Comparison of ENCODE assay signal across 15 cellular contexts in genomic region chr4:69860007-69860406, GRCh38. TPM values are rescaled to one million over a fixed set of nuclear protein-coding genes. Genes with fewer than 3 reads are reported as not detected.
DNase-seq lines count a peak whose midpoint lies in the region; ATAC-seq and TF ChIP-seq lines count a peak whose summit lies in the region.
"Had no signal": no experiment of that assay in that cellular context is flagged by ENCODE, and none has a peak within 500 bp of the region (broad histone marks: within the 10 kb centered on the region; RNA-seq: fewer than 3 reads in every experiment).

A gene with protein sequence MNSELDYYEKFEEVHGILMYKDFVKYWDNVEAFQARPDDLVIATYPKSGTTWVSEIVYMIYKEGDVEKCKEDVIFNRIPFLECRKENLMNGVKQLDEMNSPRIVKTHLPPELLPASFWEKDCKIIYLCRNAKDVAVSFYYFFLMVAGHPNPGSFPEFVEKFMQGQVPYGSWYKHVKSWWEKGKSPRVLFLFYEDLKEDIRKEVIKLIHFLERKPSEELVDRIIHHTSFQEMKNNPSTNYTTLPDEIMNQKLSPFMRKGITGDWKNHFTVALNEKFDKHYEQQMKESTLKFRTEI (minus strand): TSS chr4:69860145. CDS start chr4:69857644, 2,501 bp downstream.

- no peak within 1 kb of the TSS for H3K4me2 ChIP-seq in GM23338

- DNase-seq in GM23338 (ENCODE audit: low spot score) (peak; percentile 2), fibroblast of gingiva (ENCODE audit: low read depth) (peak; percentile 29), mesothelial cell of epicardium (ENCODE audit: low spot score in 2 of 2, unreplicated experiment in 2 of 2) (no peak), T-cell (no peak), NCI-H2081 treated with DMSO at 0.1 percent for 48 hours (lab: John Stamatoyannopoulos, UW) (no peak)
- DNase-seq in natural killer cell treated with Interleukin-12 subunit alpha and Interleukin-12 subunit beta and Interleukin-15 and Interleukin-18, amount 100 ng/mL, for 72 hours (ENCODE audit: low spot score): no peak
- DNase-seq: Caco-2, NCI-H187 treated with DMSO at 0.1 percent for 48 hours had no signal

- CTCF ChIA-PET in T-cell (lab: Charles Lee): no interaction called here

- H3K4me3 Mint-ChIP-seq in GM23338 (no peak within 1 kb of the TSS), mesothelial cell of epicardium (no peak within 1 kb of the TSS), T-cell (no peak within 1 kb of the TSS)
- no peak within 1 kb of the TSS for H3K4me3 Mint-ChIP-seq in natural killer cell treated with Interleukin-12 subunit alpha and Interleukin-12 subunit beta and Interleukin-15 and Interleukin-18, amount 100 ng/mL, for 72 hours

- H3F3A ChIP-seq in GM23338 (replicated peaks; ENCODE audit: low read depth): no peaks in the 10 kb centered on the region

- no peaks in the 10 kb centered on the region for H3K4me1 ChIP-seq in GM23338 (ENCODE audit: insufficient read depth)

- H3K36me3 ChIP-seq in GM23338 (ENCODE audit: insufficient read depth): no peaks in the 10 kb centered on the region
- H3K36me3 ChIP-seq: cardiac muscle cell, neutrophil had no signal

- H3K4me1 Mint-ChIP-seq in GM23338: no peaks in the 10 kb centered on the region
- H3K4me1 Mint-ChIP-seq in mesothelial cell of epicardium: peaks cover 12% of the 10 kb centered on the region
- no peaks in the 10 kb centered on the region for H3K4me1 Mint-ChIP-seq in T-cell
- no peaks in the 10 kb centered on the region for H3K4me1 Mint-ChIP-seq in natural killer cell treated with Interleukin-12 subunit alpha and Interleukin-12 subunit beta and Interleukin-15 and Interleukin-18, amount 100 ng/mL, for 72 hours (ENCODE audit: low read depth in 2 of 2)

- H3K9me2 ChIP-seq in GM23338 (ENCODE audit: insufficient read depth): no peaks in the 10 kb centered on the region

- ATAC-seq in GM23338: no peak
- peak; percentile 66 for ATAC-seq in SK-N-SH treated with all-trans-retinoic acid at 6 μM for 48 hours
- no peak for ATAC-seq in T-cell (replicated peaks in 1 of 4)
- no peak for ATAC-seq in HG02798 (IDR thresholded peaks at IDR 0.05; ENCODE audit: poor library complexity, unreplicated experiment)
- ATAC-seq in natural killer cell treated with Interleukin-12 subunit alpha and Interleukin-12 subunit beta and Interleukin-15 and Interleukin-18, amount 100 ng/mL, for 72 hours: no peak

- no peak within 1 kb of the TSS for H3K27ac ChIP-seq in GM23338 (ENCODE audit: low read depth)
- H3K27ac ChIP-seq: cardiac muscle cell, neutrophil had no signal

- H3K79me2 ChIP-seq in GM23338 (replicated peaks; ENCODE audit: insufficient read depth): no peaks in the 10 kb centered on the region

- H3K27ac Mint-ChIP-seq in GM23338: no peak within 1 kb of the TSS
- no peak within 1 kb of the TSS for H3K27ac Mint-ChIP-seq in mesothelial cell of epicardium
- no peak within 1 kb of the TSS for H3K27ac Mint-ChIP-seq in T-cell
- H3K27ac Mint-ChIP-seq in natural killer cell treated with Interleukin-12 subunit alpha and Interleukin-12 subunit beta and Interleukin-15 and Interleukin-18, amount 100 ng/mL, for 72 hours: no peak within 1 kb of the TSS

- peak within 1 kb of the TSS; percentile 19; the same call in 1 of the 2 replicates for H2AFZ ChIP-seq in GM23338

- POLR2A ChIA-PET in T-cell (lab: Charles Lee): no interaction called here

- H4K20me1 ChIP-seq in GM23338 (replicated peaks; ENCODE audit: insufficient read depth): no peaks in the 10 kb centered on the region

- no peaks in the 10 kb centered on the region for H3K27me3 Mint-ChIP-seq in GM23338 (ENCODE audit: insufficient read depth, low read depth, poor library complexity)
- H3K27me3 Mint-ChIP-seq in mesothelial cell of epicardium (ENCODE audit: low read depth): no peaks in the 10 kb centered on the region
- no peaks in the 10 kb centered on the region for H3K27me3 Mint-ChIP-seq in T-cell
- H3K27me3 Mint-ChIP-seq in natural killer cell treated with Interleukin-12 subunit alpha and Interleukin-12 subunit beta and Interleukin-15 and Interleukin-18, amount 100 ng/mL, for 72 hours: no peaks in the 10 kb centered on the region

- H3K9me3 Mint-ChIP-seq in GM23338 (no peaks in the 10 kb centered on the region), mesothelial cell of epicardium (peaks cover 6% of the 10 kb centered on the region), T-cell (no peaks in the 10 kb centered on the region)
- no peaks in the 10 kb centered on the region for H3K9me3 Mint-ChIP-seq in natural killer cell treated with Interleukin-12 subunit alpha and Interleukin-12 subunit beta and Interleukin-15 and Interleukin-18, amount 100 ng/mL, for 72 hours

- no peak within 1 kb of the TSS for H3K4me3 ChIP-seq in GM23338
- H3K4me3 ChIP-seq: cardiac muscle cell had no signal

- H3K36me3 Mint-ChIP-seq in GM23338 (ENCODE audit: low read depth) (no peaks in the 10 kb centered on the region), mesothelial cell of epicardium (peaks cover 4% of the 10 kb centered on the region), T-cell (no peaks in the 10 kb centered on the region)
- H3K36me3 Mint-ChIP-seq in natural killer cell treated with Interleukin-12 subunit alpha and Interleukin-12 subunit beta and Interleukin-15 and Interleukin-18, amount 100 ng/mL, for 72 hours: no peaks in the 10 kb centered on the region

- no peaks in the 10 kb centered on the region for H3K27me3 ChIP-seq in GM23338 (ENCODE audit: insufficient read depth)
- H3K27me3 ChIP-seq: cardiac muscle cell, neutrophil had no signal

- TF ChIP-seq CTCF in GM23338 (conservative IDR thresholded peaks at IDR 0.05; ENCODE audit: low read depth in 2 of 2): no peak
- TF ChIP-seq CTCF in mesothelial cell of epicardium (IDR thresholded peaks at IDR 0.05; ENCODE audit: unreplicated experiment): no peak

TF ChIP-seq in GM23338, 12 proteins besides CTCF, POLR2A, EP300 and RAD21 (continues in another document):
- TF ChIP-seq, protein P1, sequence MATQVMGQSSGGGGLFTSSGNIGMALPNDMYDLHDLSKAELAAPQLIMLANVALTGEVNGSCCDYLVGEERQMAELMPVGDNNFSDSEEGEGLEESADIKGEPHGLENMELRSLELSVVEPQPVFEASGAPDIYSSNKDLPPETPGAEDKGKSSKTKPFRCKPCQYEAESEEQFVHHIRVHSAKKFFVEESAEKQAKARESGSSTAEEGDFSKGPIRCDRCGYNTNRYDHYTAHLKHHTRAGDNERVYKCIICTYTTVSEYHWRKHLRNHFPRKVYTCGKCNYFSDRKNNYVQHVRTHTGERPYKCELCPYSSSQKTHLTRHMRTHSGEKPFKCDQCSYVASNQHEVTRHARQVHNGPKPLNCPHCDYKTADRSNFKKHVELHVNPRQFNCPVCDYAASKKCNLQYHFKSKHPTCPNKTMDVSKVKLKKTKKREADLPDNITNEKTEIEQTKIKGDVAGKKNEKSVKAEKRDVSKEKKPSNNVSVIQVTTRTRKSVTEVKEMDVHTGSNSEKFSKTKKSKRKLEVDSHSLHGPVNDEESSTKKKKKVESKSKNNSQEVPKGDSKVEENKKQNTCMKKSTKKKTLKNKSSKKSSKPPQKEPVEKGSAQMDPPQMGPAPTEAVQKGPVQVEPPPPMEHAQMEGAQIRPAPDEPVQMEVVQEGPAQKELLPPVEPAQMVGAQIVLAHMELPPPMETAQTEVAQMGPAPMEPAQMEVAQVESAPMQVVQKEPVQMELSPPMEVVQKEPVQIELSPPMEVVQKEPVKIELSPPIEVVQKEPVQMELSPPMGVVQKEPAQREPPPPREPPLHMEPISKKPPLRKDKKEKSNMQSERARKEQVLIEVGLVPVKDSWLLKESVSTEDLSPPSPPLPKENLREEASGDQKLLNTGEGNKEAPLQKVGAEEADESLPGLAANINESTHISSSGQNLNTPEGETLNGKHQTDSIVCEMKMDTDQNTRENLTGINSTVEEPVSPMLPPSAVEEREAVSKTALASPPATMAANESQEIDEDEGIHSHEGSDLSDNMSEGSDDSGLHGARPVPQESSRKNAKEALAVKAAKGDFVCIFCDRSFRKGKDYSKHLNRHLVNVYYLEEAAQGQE (IDR thresholded peaks at IDR 0.05; ENCODE audit: unreplicated experiment): no peak
- no peak for TF ChIP-seq ZNF331 (CRISPR knock-in tag; IDR thresholded peaks at IDR 0.05; ENCODE audit: low read depth)

TF ChIP-seq in SK-N-SH treated with all-trans-retinoic acid at 6 μM for 48 hours, 23 proteins besides CTCF, POLR2A, EP300 and RAD21 (continues in another document):
- TF ChIP-seq PPARA (CRISPR knock-in tag; IDR thresholded peaks at IDR 0.05; ENCODE audit: borderline replicate concordance) (no peak), ISL1 (CRISPR knock-in tag; IDR thresholded peaks at IDR 0.05) (no peak), ARNTL (CRISPR knock-in tag; IDR thresholded peaks at IDR 0.05; ENCODE audit: borderline replicate concordance, low read depth) (no peak), ZNF8 (CRISPR knock-in tag; IDR thresholded peaks at IDR 0.05) (no peak), ZFP3 (CRISPR knock-in tag; IDR thresholded peaks at IDR 0.05) (no peak), CSRNP3 (CRISPR knock-in tag; IDR thresholded peaks at IDR 0.05) (no peak), ZFP30 (CRISPR knock-in tag; IDR thresholded peaks at IDR 0.05) (no peak), GLIS3 (CRISPR knock-in tag; IDR thresholded peaks at IDR 0.05) (no peak), TCF4 (CRISPR knock-in tag; IDR thresholded peaks at IDR 0.05; ENCODE audit: borderline replicate concordance) (no peak), ZC3H10 (CRISPR knock-in tag; IDR thresholded peaks at IDR 0.05) (no peak)

RNA-seq across cellular contexts. Expression of the gene that starts here (rescaled TPM):
- 0.12 TPM in 1 of 2 replicates, not detected in the other for total RNA-seq in GM23338 (2014; rRNA removed; shearing (Covaris generic))
- polyA plus RNA-seq in GM23338 (2016; fragmentation: Nextera tagmentation; extraction: Ambion mirVana): not detected in 2 replicates
- total RNA-seq in mesothelial cell of epicardium (118 to 122 TPM (median 121 TPM) in 3 replicates), T-cell (not detected)
- total RNA-seq in natural killer cell treated with Interleukin-12 subunit alpha and Interleukin-12 subunit beta and Interleukin-15 and Interleukin-18, amount 100 ng/mL, for 72 hours: not detected
- total RNA-seq: cardiac muscle cell, epithelial cell of proximal tubule, LHCN-M2 had no signal
- polyA plus RNA-seq: AG04450, cardiac muscle cell had no signal

Comparison
In these comparisons a context has a peak if more than half of its experiments do, and no peak if none do; other contexts are left out.
1. RNA of the gene that starts here (total RNA-seq): 118 to 122 TPM in mesothelial cell of epicardium; not detected in natural killer cell treated with Interleukin-12 subunit alpha and Interleukin-12 subunit beta and Interleukin-15 and Interleukin-18, amount 100 ng/mL, for 72 hours, 0.12 TPM in GM23338 and not detected in T-cell; every median in the first group is over 10 times any median in the second.
2. Peak in DNase-seq in GM23338; RNA of the gene not detected or under 1 TPM.